Comparison of ENCODE assay signal across 13 cellular contexts in genomic region chr11:59187587-59187986, GRCh38. TPM values are rescaled to one million over a fixed set of nuclear protein-coding genes. Genes with fewer than 3 reads are reported as not detected.
DNase-seq lines count a peak whose midpoint lies in the region; ATAC-seq and TF ChIP-seq lines count a peak whose summit lies in the region.
"Had no signal": no experiment of that assay in that cellular context is flagged by ENCODE, and none has a peak within 500 bp of the region (broad histone marks: within the 10 kb centered on the region; RNA-seq: fewer than 3 reads in every experiment).

No MANE protein-coding gene starts in this region.

- TF ChIP-seq CTCF in PC-9 (conservative IDR thresholded peaks at IDR 0.05) (no peak), heart right ventricle (IDR thresholded peaks at IDR 0.05) (no peak), omental fat pad (IDR thresholded peaks at IDR 0.05) (no peak)

- no peaks in the 10 kb centered on the region for H3K27me3 ChIP-seq in PC-9 (ENCODE audit: insufficient read depth, low read depth)
- H3K27me3 ChIP-seq in heart right ventricle, result no peaks in the 10 kb centered on the region

- H3K9me3 ChIP-seq in PC-9 (ENCODE audit: insufficient read depth, low read depth), result no peaks in the 10 kb centered on the region
- H3K9me3 ChIP-seq in heart right ventricle, result no peaks in the 10 kb centered on the region

- no TSS peak for BruUV-seq in PC-9 (replicated peaks; lab: Mats Ljungman, UMichigan)

- CTCF ChIA-PET in PC-9 (lab: Charles Lee), result interaction anchor here (2.9 kb wide), 1 partner anchor 15 kb away, joined by 67 read pairs; the partner anchor contains the start of gene DTX4

- H2AFZ ChIP-seq in PC-9, result no peak overlapping the region

- no peaks in the 10 kb centered on the region for H4K20me1 ChIP-seq in PC-9 (ENCODE audit: insufficient read depth)

- H3K79me2 ChIP-seq in PC-9 (ENCODE audit: low read depth), result peaks cover 68% of the 10 kb centered on the region

- peak overlapping the region; percentile 75 for H3K4me2 ChIP-seq in PC-9

- intact Hi-C loops in PC-9 (cut with micrococcal nuclease; ENCODE audit: unreplicated experiment), result loop anchor here (5.0 kb wide), 2 partner anchors 45 to 480 kb away; partner anchors contain the start of genes FAM111A and PATL1
- intact Hi-C loops in heart right ventricle (cut with DNase I), result no loop called here

- H3F3A ChIP-seq in PC-9 (ENCODE audit: insufficient read depth, low read depth), result peaks cover 49% of the 10 kb centered on the region

- POLR2A ChIA-PET in PC-9 (lab: Charles Lee; ENCODE audit: unreplicated experiment), result no interaction called here

- H3K36me3 ChIP-seq in PC-9 (ENCODE audit: low read depth), result peaks cover 43% of the 10 kb centered on the region
- peaks cover 0 to 30% (median 0%) of the 10 kb centered on the region in 9 donors for H3K36me3 ChIP-seq in heart right ventricle

- DNase-seq in AG08396 (ENCODE audit: low spot score) (peak; percentile 69), PC-9 (no peak), heart right ventricle (peak; percentile 43 to 65), omental fat pad (ENCODE audit: low spot score) (no peak), medulla oblongata (ENCODE audit: extremely low spot score) (no peak), kidney glomerular epithelial cell (lab: John Stamatoyannopoulos, UW) (no peak), NCI-H2081 (lab: John Stamatoyannopoulos, UW) (no peak)
- no peak for DNase-seq in stimulated activated naive CD8-positive, alpha-beta T cell treated with anti-CD3 and anti-CD28 coated beads, Interleukin-15, Interleukin-2, amounts not matched to agents 100 U/mL and 50 U/mL, for 24 hours
- DNase-seq: activated CD4-positive, alpha-beta T cell treated with anti-CD3 and anti-CD28 coated beads for 36 hours; activated T-cell treated with anti-CD3 and anti-CD28 coated beads, Interleukin-2, amount 50 U/mL, for 72 hours; stimulated activated CD8-positive, alpha-beta memory T cell treated with anti-CD3 and anti-CD28 coated beads, Interleukin-4, amount 100 ng/mL, for 48 hours; T-helper 1 cell had no signal

- peak; percentile 84 to 93 (median 86) for ATAC-seq in heart right ventricle
- peak; percentile 31 for ATAC-seq in omental fat pad (ENCODE audit: low FRiP score)
- ATAC-seq in stimulated activated naive CD8-positive, alpha-beta T cell treated with anti-CD3 and anti-CD28 coated beads, Interleukin-15, Interleukin-2, amounts not matched to agents 100 U/mL and 50 U/mL, for 24 hours, result no peak
- ATAC-seq: activated CD4-positive, alpha-beta T cell treated with anti-CD3 and anti-CD28 coated beads for 36 hours; activated T-cell treated with anti-CD3 and anti-CD28 coated beads, Interleukin-2, amount 50 U/mL, for 72 hours had no signal

- WGBS in heart right ventricle, 2 donors, result 69 to 70% methylated on average over 6 of the region's 6 CpGs

- H3K9me2 ChIP-seq in PC-9 (ENCODE audit: insufficient read depth), result no peaks in the 10 kb centered on the region

- H3K4me3 ChIP-seq in PC-9 (no peak overlapping the region), heart right ventricle (no peak overlapping the region)

- H3K4me1 ChIP-seq in PC-9 (replicated peaks; ENCODE audit: insufficient read depth), result peaks cover 87% of the 10 kb centered on the region
- peaks cover 0 to 55% (median 14%) of the 10 kb centered on the region in 9 donors for H3K4me1 ChIP-seq in heart right ventricle

- H3K27ac ChIP-seq in PC-9 (peak overlapping the region; percentile 81; the same call in 1 of the 2 replicates), heart right ventricle (peak overlapping the region in 3 of 10 donors; percentile 0 to 62 (median 9))

RNA-seq across cellular contexts. Expression of gene DTX4, which starts 15.7 kb away (rescaled TPM):
- total RNA-seq in PC-9 (2021), result 28.4 and 34.5 TPM in 2 replicates
- 1 to 10 TPM in 9 of 10 donors, under 1 TPM in 1; 0.98 to 4.1 (median 2.7) TPM for total RNA-seq in heart right ventricle
- polyA plus RNA-seq in heart right ventricle, result 1 to 10 TPM in 1 of 2 donors, under 1 TPM in 1; 0.86 to 1.3 TPM
- total RNA-seq in omental fat pad, result 10 to 100 TPM; 12.0 to 75.6 (median 24.2) TPM

RNA-seq across cellular contexts. Expression of gene MPEG1, which starts 25.1 kb away (rescaled TPM):
- total RNA-seq in PC-9 (2021) (not detected in 2 replicates), heart right ventricle (10 to 100 TPM in 3 of 10 donors, 1 to 10 TPM in 7; 3.9 to 45.9 (median 7.0) TPM), omental fat pad (10 to 100 TPM; 41.7 to 51.1 (median 47.5) TPM)
- 1 to 10 TPM; 2.9 to 3.2 TPM for polyA plus RNA-seq in heart right ventricle
- total RNA-seq: activated CD4-positive, alpha-beta T cell treated with anti-CD3 and anti-CD28 coated beads for 36 hours; dermis microvascular lymphatic vessel endothelial cell had no signal

RNA-seq across cellular contexts. Expression of gene FAM111A, which starts 44.9 kb away (rescaled TPM):
- total RNA-seq in PC-9 (2021) (57.8 and 95.3 TPM in 2 replicates), heart right ventricle (10 to 100 TPM in 2 of 10 donors, 1 to 10 TPM in 8; 4.0 to 18.6 (median 5.1) TPM), omental fat pad (10 to 100 TPM; 18.2 to 60.1 (median 31.7) TPM)
- polyA plus RNA-seq in heart right ventricle, result 10 to 100 TPM in 1 of 2 donors, 1 to 10 TPM in 1; 2.9 to 22.5 TPM

Comparison
In these comparisons a context has a peak if more than half of its experiments do, and no peak if none do; other contexts are left out.
1. DNase-seq: peak in AG08396 (single experiment) and heart right ventricle (2 of 2); none in PC-9 (0 of 2), omental fat pad (single experiment), medulla oblongata (single experiment), kidney glomerular epithelial cell (single experiment), NCI-H2081 (0 of 2) and stimulated activated naive CD8-positive, alpha-beta T cell treated with anti-CD3 and anti-CD28 coated beads, Interleukin-15, Interleukin-2, amounts not matched to agents 100 U/mL and 50 U/mL, for 24 hours (single experiment).